20 cellular contexts compared by ENCODE assay signal in the genomic region with DNA sequence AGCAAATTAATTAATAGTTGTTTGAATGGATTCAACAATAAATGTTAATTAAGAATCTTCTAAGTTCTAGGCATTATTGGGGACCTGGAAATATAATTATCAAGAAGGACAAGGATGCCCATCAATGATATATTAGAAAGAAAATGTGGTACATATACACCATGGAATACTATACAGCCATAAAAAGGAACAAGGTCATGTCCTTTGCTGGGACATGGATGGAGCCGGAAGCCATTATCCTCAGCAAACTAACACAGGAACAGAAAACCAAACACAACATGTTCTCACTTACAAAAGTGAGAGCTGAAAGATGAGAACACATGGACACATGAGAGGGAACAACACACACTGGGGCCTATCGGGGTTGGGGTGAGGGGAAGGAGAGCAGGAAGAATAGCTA.
A peak's percentile ranks its signal among the peaks of the same experiment; 100 is the strongest.
DNase-seq lines count a peak whose midpoint lies in the region; ATAC-seq and TF ChIP-seq lines count a peak whose summit lies in the region.
"Had no signal": no experiment of that assay in that cellular context is flagged by ENCODE, and none has a peak within 500 bp of the region (broad histone marks: within the 10 kb centered on the region; RNA-seq: fewer than 3 reads in every experiment).

No MANE protein-coding gene starts in this region.

- H3K9me2 ChIP-seq in Karpas-422 (replicated peaks; ENCODE audit: insufficient read depth, low read length), result no peaks in the 10 kb centered on the region

- no peak for TF ChIP-seq EP300 in esophagus muscularis mucosa (IDR thresholded peaks at IDR 0.05)

- no peak overlapping the region for H2AFZ ChIP-seq in Karpas-422 (ENCODE audit: low read length)

- 91% methylated on average over 2 of the region's 2 CpGs for WGBS in esophagus muscularis mucosa

- H3K9me3 ChIP-seq in Karpas-422 (ENCODE audit: low read length) (no peaks in the 10 kb centered on the region), esophagus muscularis mucosa (no peaks in the 10 kb centered on the region)
- H3K9me3 ChIP-seq: BLaER1 treated with 17β-estradiol and CSF1 and Interleukin-3, amounts not matched to agents 10 nM and 100 nM; Caco-2 had no signal

- TF ChIP-seq POLR2A in esophagus muscularis mucosa (IDR thresholded peaks at IDR 0.05; ENCODE audit: low read depth), result no peak

- no peak for TF ChIP-seq CTCF in esophagus muscularis mucosa (IDR thresholded peaks at IDR 0.05)

- H3K4me3 Mint-ChIP-seq in activated naive CD8-positive, alpha-beta T cell treated with anti-CD3 and anti-CD28 coated beads, Interleukin-2, amount 50 U/mL, for 24 hours, result no peak overlapping the region
- H3K4me3 Mint-ChIP-seq in activated naive CD8-positive, alpha-beta T cell treated with anti-CD3 and anti-CD28 coated beads for 36 hours, result no peak overlapping the region
- H3K4me3 Mint-ChIP-seq in stimulated activated memory B cell treated with anti-CD40 and anti-IgM and Interleukin-4, amounts not matched to agents 10 μg/mL and 1 μg/mL and 100 μg/mL, for 72 hours, result no peak overlapping the region
- H3K4me3 Mint-ChIP-seq: B cell; CD4-positive, alpha-beta T cell; CD8-positive, alpha-beta T cell had no signal

- H3K27ac ChIP-seq in Karpas-422 (ENCODE audit: low read length) (no peak overlapping the region), esophagus muscularis mucosa (replicated peaks in 1 of 4) (no peak overlapping the region)
- H3K27ac ChIP-seq: BLaER1 treated with 17β-estradiol and CSF1 and Interleukin-3, amounts not matched to agents 10 nM and 100 nM; C4-2B had no signal

- no peak for ATAC-seq in activated naive CD8-positive, alpha-beta T cell treated with anti-CD3 and anti-CD28 coated beads, Interleukin-2, amount 50 U/mL, for 24 hours
- ATAC-seq in stimulated activated memory B cell treated with anti-CD40 and anti-IgM and Interleukin-4, amounts not matched to agents 10 μg/mL and 1 μg/mL and 100 μg/mL, for 72 hours, result no peak
- no peak for ATAC-seq in GM18870 (IDR thresholded peaks at IDR 0.05; ENCODE audit: unreplicated experiment)
- ATAC-seq: CD8-positive, alpha-beta T cell had no signal

- DNase-seq in activated naive CD8-positive, alpha-beta T cell treated with anti-CD3 and anti-CD28 coated beads, Interleukin-2, amount 50 U/mL, for 24 hours, result no peak
- no peak for DNase-seq in activated naive CD8-positive, alpha-beta T cell treated with anti-CD3 and anti-CD28 coated beads for 36 hours
- DNase-seq in Karpas-422 (peak; percentile 29), esophagus muscularis mucosa (ENCODE audit: extremely low spot score) (peak; percentile 50), AG08396 (ENCODE audit: low spot score) (no peak)
- DNase-seq in activated CD4-positive, alpha-beta T cell treated with anti-CD3 and anti-CD28 coated beads, Interleukin-2, amount 50 U/mL, for 1 hour, result no peak
- DNase-seq: 8988T; ACHN; AML-193; Caco-2; Calu3; CD4-positive, alpha-beta T cell; CD8-positive, alpha-beta T cell; DMS79 treated with DMSO at 0.1 percent for 48 hours; GF-D8 had no signal

- no peak overlapping the region for H3K9ac ChIP-seq in Karpas-422 (ENCODE audit: low read length)
- H3K9ac ChIP-seq: BLaER1 treated with 17β-estradiol and CSF1 and Interleukin-3, amounts not matched to agents 10 nM and 100 nM had no signal

- no peaks in the 10 kb centered on the region for H3K27me3 Mint-ChIP-seq in activated naive CD8-positive, alpha-beta T cell treated with anti-CD3 and anti-CD28 coated beads, Interleukin-2, amount 50 U/mL, for 24 hours
- peaks cover 6% of the 10 kb centered on the region for H3K27me3 Mint-ChIP-seq in activated naive CD8-positive, alpha-beta T cell treated with anti-CD3 and anti-CD28 coated beads for 36 hours
- no peaks in the 10 kb centered on the region for H3K27me3 Mint-ChIP-seq in stimulated activated memory B cell treated with anti-CD40 and anti-IgM and Interleukin-4, amounts not matched to agents 10 μg/mL and 1 μg/mL and 100 μg/mL, for 72 hours
- H3K27me3 Mint-ChIP-seq: B cell; CD4-positive, alpha-beta T cell had no signal

- no peaks in the 10 kb centered on the region for H3K36me3 Mint-ChIP-seq in activated naive CD8-positive, alpha-beta T cell treated with anti-CD3 and anti-CD28 coated beads, Interleukin-2, amount 50 U/mL, for 24 hours (ENCODE audit: low read depth)
- no peaks in the 10 kb centered on the region for H3K36me3 Mint-ChIP-seq in activated naive CD8-positive, alpha-beta T cell treated with anti-CD3 and anti-CD28 coated beads for 36 hours
- no peaks in the 10 kb centered on the region for H3K36me3 Mint-ChIP-seq in stimulated activated memory B cell treated with anti-CD40 and anti-IgM and Interleukin-4, amounts not matched to agents 10 μg/mL and 1 μg/mL and 100 μg/mL, for 72 hours
- H3K36me3 Mint-ChIP-seq: CD8-positive, alpha-beta T cell had no signal

- H3K4me1 ChIP-seq in Karpas-422 (ENCODE audit: low read length), result no peaks in the 10 kb centered on the region
- H3K4me1 ChIP-seq in esophagus muscularis mucosa, result peaks cover 10 to 26% (median 11%) of the 10 kb centered on the region in 4 donors

- no peaks in the 10 kb centered on the region for H3K79me2 ChIP-seq in Karpas-422 (ENCODE audit: low read length)

- H3K27me3 ChIP-seq in Karpas-422 (ENCODE audit: low read length), result no peaks in the 10 kb centered on the region
- H3K27me3 ChIP-seq in esophagus muscularis mucosa, result no peaks in the 10 kb centered on the region
- H3K27me3 ChIP-seq: BLaER1 treated with 17β-estradiol and CSF1 and Interleukin-3, amounts not matched to agents 10 nM and 100 nM had no signal

- H3K36me3 ChIP-seq in Karpas-422 (ENCODE audit: insufficient read depth, low read length), result no peaks in the 10 kb centered on the region
- H3K36me3 ChIP-seq in esophagus muscularis mucosa, result no peaks in the 10 kb centered on the region
- H3K36me3 ChIP-seq: BLaER1 treated with 17β-estradiol and CSF1 and Interleukin-3, amounts not matched to agents 10 nM and 100 nM had no signal

- H3K4me3 ChIP-seq in Karpas-422 (ENCODE audit: low read length) (no peak overlapping the region), esophagus muscularis mucosa (no peak overlapping the region)
- H3K4me3 ChIP-seq: BLaER1 treated with 17β-estradiol and CSF1 and Interleukin-3, amounts not matched to agents 10 nM and 100 nM had no signal

- peaks cover 34% of the 10 kb centered on the region for H3K4me1 Mint-ChIP-seq in activated naive CD8-positive, alpha-beta T cell treated with anti-CD3 and anti-CD28 coated beads, Interleukin-2, amount 50 U/mL, for 24 hours
- peaks cover 30% of the 10 kb centered on the region for H3K4me1 Mint-ChIP-seq in activated naive CD8-positive, alpha-beta T cell treated with anti-CD3 and anti-CD28 coated beads for 36 hours
- peaks cover 17% of the 10 kb centered on the region for H3K4me1 Mint-ChIP-seq in stimulated activated memory B cell treated with anti-CD40 and anti-IgM and Interleukin-4, amounts not matched to agents 10 μg/mL and 1 μg/mL and 100 μg/mL, for 72 hours

- intact Hi-C loops in esophagus muscularis mucosa (cut with DNase I), result no loop called here

- no peak overlapping the region for H3K4me2 ChIP-seq in Karpas-422 (ENCODE audit: low read depth, low read length, poor library complexity, severe bottlenecking)

- no peaks in the 10 kb centered on the region for H3K9me3 Mint-ChIP-seq in activated naive CD8-positive, alpha-beta T cell treated with anti-CD3 and anti-CD28 coated beads, Interleukin-2, amount 50 U/mL, for 24 hours
- H3K9me3 Mint-ChIP-seq in activated naive CD8-positive, alpha-beta T cell treated with anti-CD3 and anti-CD28 coated beads for 36 hours, result no peaks in the 10 kb centered on the region
- H3K9me3 Mint-ChIP-seq in stimulated activated memory B cell treated with anti-CD40 and anti-IgM and Interleukin-4, amounts not matched to agents 10 μg/mL and 1 μg/mL and 100 μg/mL, for 72 hours, result no peaks in the 10 kb centered on the region
- H3K9me3 Mint-ChIP-seq: CD4-positive, alpha-beta T cell; CD8-positive, alpha-beta T cell had no signal

- H4K20me1 ChIP-seq in Karpas-422 (ENCODE audit: insufficient read depth, low read depth, low read length), result no peaks in the 10 kb centered on the region
- H4K20me1 ChIP-seq: BLaER1 treated with 17β-estradiol and CSF1 and Interleukin-3, amounts not matched to agents 10 nM and 100 nM had no signal

- peak overlapping the region; percentile 43 for H3K27ac Mint-ChIP-seq in activated naive CD8-positive, alpha-beta T cell treated with anti-CD3 and anti-CD28 coated beads, Interleukin-2, amount 50 U/mL, for 24 hours
- no peak overlapping the region for H3K27ac Mint-ChIP-seq in activated naive CD8-positive, alpha-beta T cell treated with anti-CD3 and anti-CD28 coated beads for 36 hours
- peak overlapping the region; percentile 7 for H3K27ac Mint-ChIP-seq in stimulated activated memory B cell treated with anti-CD40 and anti-IgM and Interleukin-4, amounts not matched to agents 10 μg/mL and 1 μg/mL and 100 μg/mL, for 72 hours
- H3K27ac Mint-ChIP-seq: B cell; CD4-positive, alpha-beta T cell; CD8-positive, alpha-beta T cell had no signal

Comparison
In these comparisons a context has a peak if more than half of its experiments do, and no peak if none do; other contexts are left out.
1. DNase-seq: peak in Karpas-422 (single experiment) and esophagus muscularis mucosa (single experiment); none in activated naive CD8-positive, alpha-beta T cell treated with anti-CD3 and anti-CD28 coated beads, Interleukin-2, amount 50 U/mL, for 24 hours (single experiment), activated naive CD8-positive, alpha-beta T cell treated with anti-CD3 and anti-CD28 coated beads for 36 hours (single experiment), activated CD4-positive, alpha-beta T cell treated with anti-CD3 and anti-CD28 coated beads, Interleukin-2, amount 50 U/mL, for 1 hour (single experiment) and AG08396 (single experiment).